In the genomic region with DNA sequence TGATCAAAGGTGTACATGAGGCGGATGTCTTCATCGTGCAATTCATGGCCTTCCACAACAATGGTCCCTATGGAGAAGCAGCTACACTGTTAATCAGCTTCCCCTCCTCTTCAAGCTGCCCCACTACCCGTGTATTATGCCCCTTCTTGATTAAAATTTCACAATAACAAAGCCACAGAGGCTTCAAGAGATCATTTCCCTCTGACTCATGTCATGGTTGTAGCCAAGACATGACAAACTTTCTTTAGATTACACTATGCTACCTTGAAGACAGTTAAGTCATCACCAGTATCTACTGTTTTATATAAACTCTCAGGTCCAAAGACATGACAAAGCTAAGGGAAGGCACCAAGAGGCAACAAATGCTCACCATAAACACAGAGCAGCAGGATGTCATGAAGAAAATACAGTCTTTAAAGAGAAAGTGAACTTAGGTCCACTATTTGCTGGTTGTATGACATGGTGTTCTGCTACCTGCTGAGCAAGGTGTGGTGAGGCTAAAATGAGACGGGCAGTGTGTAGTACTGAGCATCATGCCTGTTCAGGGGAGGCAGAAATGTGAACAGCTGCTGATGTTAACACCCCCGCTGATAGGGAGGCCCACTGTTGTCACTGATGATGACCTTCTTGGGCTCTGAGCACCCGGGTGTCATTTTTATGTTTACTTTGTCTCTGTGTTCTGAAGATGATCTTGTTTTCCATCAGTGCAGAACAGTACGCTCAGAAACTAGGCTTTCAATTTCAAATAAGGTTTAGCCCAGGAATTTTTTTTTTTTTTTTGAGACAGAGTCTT, we compare ENCODE assay signal across 11 cellular contexts. TPM values are rescaled to one million over a fixed set of nuclear protein-coding genes. Genes with fewer than 3 reads are reported as not detected.
DNase-seq lines count a peak whose midpoint lies in the region; ATAC-seq and TF ChIP-seq lines count a peak whose summit lies in the region.
"Had no signal": no experiment of that assay in that cellular context is flagged by ENCODE, and none has a peak within 500 bp of the region (broad histone marks: within the 10 kb centered on the region; RNA-seq: fewer than 3 reads in every experiment).

No MANE protein-coding gene starts in this region.

- TF ChIP-seq POLR2A in adrenal gland (IDR thresholded peaks at IDR 0.05) = no peak

- H3K27me3 ChIP-seq in adrenal gland = no peaks in the 10 kb centered on the region

- no peak for TF ChIP-seq CTCF in adrenal gland (IDR thresholded peaks at IDR 0.05)

- peak overlapping the region; percentile 55 for H3K27ac ChIP-seq in epithelial cell of prostate
- H3K27ac ChIP-seq in adrenal gland = peak overlapping the region in 2 of 5 donors; percentile 11 to 15
- H3K27ac ChIP-seq: psoas muscle had no signal

- no peak overlapping the region for H3K4me3 ChIP-seq in adrenal gland
- H3K4me3 ChIP-seq: psoas muscle had no signal

- H3K4me1 ChIP-seq in adrenal gland (replicated peaks in 1 of 2) = peaks cover 6% of the 10 kb centered on the region in 2 donors
- H3K4me1 ChIP-seq: psoas muscle had no signal

- ATAC-seq in HG03196 (IDR thresholded peaks at IDR 0.05; ENCODE audit: unreplicated experiment) = no peak
- ATAC-seq: activated CD8-positive, alpha-beta T cell treated with anti-CD3 and anti-CD28 coated beads for 36 hours; psoas muscle had no signal

- 64 to 89% (median 77%) methylated on average over 7 of the region's 7 CpGs for WGBS in adrenal gland, 4 donors

- DNase-seq in GM03348 (ENCODE audit: low spot score) (peak; percentile 56), NCI-H226 (peak; percentile 50), epithelial cell of prostate (ENCODE audit: low read depth, low spot score) (no peak), renal cortical epithelial cell (ENCODE audit: low read depth) (peak; percentile 93), adrenal gland (no peak), DMS53 (lab: John Stamatoyannopoulos, UW) (no peak)
- DNase-seq: activated CD8-positive, alpha-beta T cell treated with anti-CD3 and anti-CD28 coated beads for 36 hours; NCI-H748 treated with DMSO at 0.1 percent for 48 hours; psoas muscle; stimulated activated CD4-positive, alpha-beta T cell treated with anti-CD3 and anti-CD28 coated beads, Interleukin-4, amount 100 ng/mL, for 4 hours had no signal

- peaks cover 0 to 98% of the 10 kb centered on the region in 2 donors for H3K36me3 ChIP-seq in adrenal gland (replicated peaks in 1 of 2)

- H3K9me3 ChIP-seq in adrenal gland (replicated peaks in 1 of 3) = no peaks in the 10 kb centered on the region
- H3K9me3 ChIP-seq: psoas muscle had no signal

- intact Hi-C loops in adrenal gland (cut with DNase I) = no loop called here

RNA-seq across cellular contexts. Expression of a gene that starts 48.3 kb away (rescaled TPM):
- total RNA-seq in renal cortical epithelial cell = 239 and 356 TPM in 2 replicates
- 100 to 1,000 TPM in 2 of 8 donors, 10 to 100 TPM in 6; 55.5 to 122 (median 80.1) TPM for total RNA-seq in adrenal gland
- polyA plus RNA-seq in adrenal gland = 100 to 1,000 TPM in 1 of 3 donors, 10 to 100 TPM in 2; 16.8 to 152 (median 19.2) TPM

Comparison
In these comparisons a context has a peak if more than half of its experiments do, and no peak if none do; other contexts are left out.
1. DNase-seq: peak in GM03348 (single experiment), NCI-H226 (single experiment) and renal cortical epithelial cell (single experiment); none in epithelial cell of prostate (single experiment), adrenal gland (0 of 7) and DMS53 (single experiment).